In genomic region chr1:248838357-248839167, GRCh38 we compare ENCODE assay signal across 8 cellular contexts. TPM values are rescaled to one million over a fixed set of nuclear protein-coding genes. Genes with fewer than 3 reads are reported as not detected.
DNase-seq lines count a peak whose midpoint lies in the region; ATAC-seq and TF ChIP-seq lines count a peak whose summit lies in the region.

No MANE protein-coding gene starts in this region.

- peak overlapping the region; percentile 80 to 87 for H3K4me3 ChIP-seq in cardiac fibroblast (replicated peaks in 1 of 2; ENCODE audit: low read depth in 2 of 2, low read length in 2 of 2)

- CTCF ChIA-PET in WTC11 (lab: Charles Lee), result interaction anchor here (0.7 to 3.5 kb wide), 9 partner anchors 12 to 68 kb away, joined by 3 to 53 read pairs (median 6); partner anchors contain the start of genes SH3BP5L and ZNF692

- peak; percentile 62 for ATAC-seq in GM18867 (IDR thresholded peaks at IDR 0.05; ENCODE audit: unreplicated experiment)
- ATAC-seq in HG03095 (IDR thresholded peaks at IDR 0.05; ENCODE audit: unreplicated experiment), result peak; percentile 57
- peak; percentile 71 for ATAC-seq in WTC11

- no peaks in the 10 kb centered on the region for H3K9me3 Mint-ChIP-seq in WTC11

- peaks cover 4% of the 10 kb centered on the region for H3K4me1 Mint-ChIP-seq in WTC11

- in situ Hi-C loops in ACHN (cut with HindIII; ENCODE audit: low pct_ligation_motif_present, low pct_unique_long_range_greater_than_20kb, low sequenced_read_pairs), result no loop called here

- POLR2A ChIA-PET in WTC11 (lab: Charles Lee), result interaction anchor here (0.6 to 3.4 kb wide), 9 partner anchors 11 to 69 kb away, joined by 4 to 35 read pairs (median 6); partner anchors contain the start of genes PGBD2, SH3BP5L and ZNF692

- H3K27ac Mint-ChIP-seq in WTC11, result peak overlapping the region; percentile 99

- H3K36me3 Mint-ChIP-seq in WTC11, result no peaks in the 10 kb centered on the region

- no peak overlapping the region for H3K4me3 Mint-ChIP-seq in WTC11

- DNase-seq in ACHN, result peak; percentile 90
- peak; percentile 78 for DNase-seq in NCI-H2171 (lab: John Stamatoyannopoulos, UW)
- DNase-seq in WTC11 (ENCODE audit: low spot score), result peak; percentile 94
- DNase-seq in cardiac fibroblast (ENCODE audit: low read depth in 2 of 2), result peak; percentile 87 to 92
- DNase-seq in iris pigment epithelial cell (ENCODE audit: low read depth), result peak; percentile 88
- DNase-seq in stimulated activated CD4-positive, alpha-beta T cell treated with anti-CD3 and anti-CD28 coated beads, Interleukin-12 subunit alpha, Interleukin-12 subunit beta, amount 100 ng/mL, for 4 hours, result peak; percentile 83

- no peaks in the 10 kb centered on the region; the same call in 1 of the 2 replicates for H3K27me3 Mint-ChIP-seq in WTC11 (ENCODE audit: low read depth)

- TF ChIP-seq CTCF in WTC11 (IDR thresholded peaks at IDR 0.05) (no peak), cardiac fibroblast (IDR thresholded peaks at IDR 0.05; ENCODE audit: low read depth, low read length) (no peak)

TF ChIP-seq in WTC11, 78 proteins besides CTCF, POLR2A, EP300 and RAD21 (continues in another document):
- TF ChIP-seq ZNF416 (CRISPR knock-in tag; IDR thresholded peaks at IDR 0.05) (no peak), RELA (CRISPR knock-in tag; IDR thresholded peaks at IDR 0.05; ENCODE audit: borderline replicate concordance) (0 out of 2 replicates have a peak, but pooled peaks have one; percentile 43), ARID4B (CRISPR knock-in tag; IDR thresholded peaks at IDR 0.05; ENCODE audit: borderline replicate concordance) (peak; percentile 40; the same call in 1 of the 2 replicates), ATF1 (CRISPR knock-in tag; IDR thresholded peaks at IDR 0.05) (no peak), TEAD4 (CRISPR knock-in tag; IDR thresholded peaks at IDR 0.05) (no peak), CREM (CRISPR knock-in tag; IDR thresholded peaks at IDR 0.05) (peak; percentile 75; the same call in 1 of the 2 replicates), TEAD1 (CRISPR knock-in tag; IDR thresholded peaks at IDR 0.05) (no peak), USF1 (CRISPR knock-in tag; IDR thresholded peaks at IDR 0.05) (0 out of 2 replicates have a peak, but pooled peaks have one; percentile 10), ETV6 (CRISPR knock-in tag; IDR thresholded peaks at IDR 0.05) (no peak), ZNF138 (CRISPR knock-in tag; conservative IDR thresholded peaks at IDR 0.05) (no peak), OVOL2 (CRISPR knock-in tag; IDR thresholded peaks at IDR 0.05; ENCODE audit: borderline replicate concordance) (no peak; the same call in 1 of the 2 replicates), JAZF1 (CRISPR knock-in tag; IDR thresholded peaks at IDR 0.05) (no peak), PREB (CRISPR knock-in tag; IDR thresholded peaks at IDR 0.05; ENCODE audit: borderline replicate concordance) (no peak), SMAD4 (CRISPR knock-in tag; IDR thresholded peaks at IDR 0.05) (no peak), E2F1 (CRISPR knock-in tag; IDR thresholded peaks at IDR 0.05) (0 out of 2 replicates have a peak, but pooled peaks have one; percentile 30), JUN (CRISPR knock-in tag; IDR thresholded peaks at IDR 0.05) (0 out of 2 replicates have a peak, but pooled peaks have one; percentile 12), NFATC4 (CRISPR knock-in tag; IDR thresholded peaks at IDR 0.05) (no peak), NFE2L1 (CRISPR knock-in tag; IDR thresholded peaks at IDR 0.05) (0 out of 2 replicates have a peak, but pooled peaks have one; percentile 47), RORB (CRISPR knock-in tag; IDR thresholded peaks at IDR 0.05) (no peak), ELF4 (CRISPR knock-in tag; IDR thresholded peaks at IDR 0.05; ENCODE audit: low read depth) (0 out of 2 replicates have a peak, but pooled peaks have one; percentile 73), ZBTB43 (CRISPR knock-in tag; IDR thresholded peaks at IDR 0.05) (0 out of 2 replicates have a peak, but pooled peaks have one; percentile 8), FOXJ3 (CRISPR knock-in tag; IDR thresholded peaks at IDR 0.05; ENCODE audit: borderline replicate concordance) (no peak), SMAD3 (CRISPR knock-in tag; IDR thresholded peaks at IDR 0.05; ENCODE audit: borderline replicate concordance) (0 out of 2 replicates have a peak, but pooled peaks have one; percentile 7), MAX (CRISPR knock-in tag; IDR thresholded peaks at IDR 0.05) (peak; percentile 65)

RNA-seq across cellular contexts. Expression of gene ZNF672, which starts 0.5 kb away (rescaled TPM):
- total RNA-seq in WTC11 (2021), result 34.1 to 37.9 TPM (median 34.6 TPM) in 3 replicates

RNA-seq across cellular contexts. Expression of gene SH3BP5L, which starts 12.8 kb away (rescaled TPM):
- 28.3 to 32.9 TPM (median 28.3 TPM) in 3 replicates for total RNA-seq in WTC11 (2021)

RNA-seq across cellular contexts. Expression of gene ZNF692, which starts 20.3 kb away (rescaled TPM):
- 50.7 to 59.1 TPM (median 56.0 TPM) in 3 replicates for total RNA-seq in WTC11 (2021)

Comparison
In these comparisons a context has a peak if more than half of its experiments do, and no peak if none do; other contexts are left out.
1. Peak in every context shown above with its lines: DNase-seq, ATAC-seq and H3K4me3 ChIP-seq.